13 cellular contexts compared by ENCODE assay signal in genomic region chr10:33735463-33735862, GRCh38.
A peak's percentile ranks its signal among the peaks of the same experiment; 100 is the strongest.
DNase-seq lines count a peak whose midpoint lies in the region; ATAC-seq, FAIRE-seq and TF ChIP-seq lines count a peak whose summit lies in the region.
"Had no signal": no experiment of that assay in that cellular context is flagged by ENCODE, and none has a peak within 500 bp of the region (broad histone marks: within the 10 kb centered on the region; RNA-seq: fewer than 3 reads in every experiment).

No MANE protein-coding gene starts in this region.

- FAIRE-seq in GM12878 (lab: Jason Lieb, UNC), result no peak

- H4K91ac ChIP-seq in mesenchymal stem cell (ENCODE audit: low read length), result no peak overlapping the region

- no peak overlapping the region for H2BK12ac ChIP-seq in mesenchymal stem cell (ENCODE audit: low read length in 2 of 2)

- H3K27ac ChIP-seq in GM12878 (ENCODE audit: control insufficient read depth, insufficient read depth) (no peak overlapping the region), mesenchymal stem cell (ENCODE audit: low read length, poor library complexity, severe bottlenecking) (no peak overlapping the region), gastrocnemius medialis (no peak overlapping the region)
- no peak overlapping the region for H3K27ac ChIP-seq in CD8-positive, alpha-beta T cell (ENCODE audit: low read depth, low read length)
- H3K27ac ChIP-seq: suprapubic skin had no signal

- no peak overlapping the region for H2BK120ac ChIP-seq in mesenchymal stem cell (ENCODE audit: low read depth, low read length)

- WGBS in GM12878 (ENCODE audit: insufficient coverage, insufficient replicate concordance, low lambda C conversion rate, missing lambda C conversion rate), result 3% methylated on average over 2 of the region's 2 CpGs
- 62% methylated on average over 1 of the region's 2 CpGs for WGBS in mesenchymal stem cell

- no peaks in the 10 kb centered on the region for H3K27me3 ChIP-seq in GM12878 (replicated peaks in 1 of 2; ENCODE audit: control insufficient read depth in 2 of 2, insufficient read depth in 2 of 2, low read length in 1 of 2)
- H3K27me3 ChIP-seq in mesenchymal stem cell (ENCODE audit: control insufficient read depth in 1 of 2, insufficient read depth in 1 of 2, low read length in 2 of 2), result no peaks in the 10 kb centered on the region
- H3K27me3 ChIP-seq in CD8-positive, alpha-beta T cell (ENCODE audit: insufficient read depth, low read length), result no peaks in the 10 kb centered on the region
- H3K27me3 ChIP-seq in gastrocnemius medialis, result no peaks in the 10 kb centered on the region
- H3K27me3 ChIP-seq: suprapubic skin had no signal

- peaks cover 3% of the 10 kb centered on the region for H3K9me3 Mint-ChIP-seq in CD8-positive, alpha-beta T cell
- H3K9me3 Mint-ChIP-seq: T-cell had no signal

- no peak for TF ChIP-seq EP300 in GM12878 (IDR thresholded peaks at IDR 0.05; ENCODE audit: borderline replicate concordance in 1 of 2, control insufficient read depth in 1 of 2, low read depth in 2 of 2, low read length in 2 of 2)

- no peaks in the 10 kb centered on the region for H3K36me3 Mint-ChIP-seq in CD8-positive, alpha-beta T cell
- H3K36me3 Mint-ChIP-seq: CD14-positive monocyte, T-cell had no signal

- CTCF ChIA-PET in GM12878 (lab: Yijun Ruan, JAX), result interaction anchor here (1.0 kb wide), 1 partner anchor 42 kb away, joined by 7 read pairs; no protein-coding TSS in a partner anchor
- CTCF ChIA-PET in CD8-positive, alpha-beta T cell (lab: Charles Lee), result no interaction called here

- RAD21 ChIA-PET in GM12878 (lab: Charles Lee; ENCODE audit: unreplicated experiment), result interaction anchor here (1.0 to 3.2 kb wide), 10 partner anchors 8 to 229 kb away, joined by 3 to 21 read pairs (median 4); no protein-coding TSS in a partner anchor

- no peak overlapping the region for H3K18ac ChIP-seq in mesenchymal stem cell (ENCODE audit: low read depth in 1 of 2, low read length in 2 of 2)

- H3K9ac ChIP-seq in GM12878 (ENCODE audit: control insufficient read depth, insufficient read depth, low read length) (no peak overlapping the region), mesenchymal stem cell (ENCODE audit: low read length) (no peak overlapping the region)

- no TSS peak for BruUV-seq in GM12878 (replicated peaks; lab: Mats Ljungman, UMichigan)

- no peak overlapping the region for H3K27ac Mint-ChIP-seq in CD8-positive, alpha-beta T cell
- H3K27ac Mint-ChIP-seq: activated CD4-positive, alpha-beta T cell treated with anti-CD3 and anti-CD28 coated beads for 36 hours; T-cell had no signal

- POLR2A ChIA-PET in GM12878 (lab: Charles Lee), result interaction anchor here (1.1 to 1.4 kb wide), 3 partner anchors 23 to 175 kb away, joined by 3 read pairs; no protein-coding TSS in a partner anchor
- POLR2A ChIA-PET in CD8-positive, alpha-beta T cell (lab: Charles Lee), result interaction anchor here (1.6 kb wide), 1 partner anchor 23 kb away, joined by 3 read pairs; no protein-coding TSS in a partner anchor

- no peaks in the 10 kb centered on the region for H3K79me1 ChIP-seq in mesenchymal stem cell (replicated peaks; ENCODE audit: low read length, poor library complexity, severe bottlenecking)

- no peak overlapping the region for H3K4me3 Mint-ChIP-seq in CD8-positive, alpha-beta T cell
- H3K4me3 Mint-ChIP-seq: activated CD4-positive, alpha-beta T cell treated with anti-CD3 and anti-CD28 coated beads for 36 hours; CD14-positive monocyte; T-cell had no signal

- SMC1A ChIA-PET in GM12878 (lab: Charles Lee; ENCODE audit: uncharacterized antibody, unreplicated experiment), result interaction anchor here (0.6 to 4.6 kb wide), 17 partner anchors 8 to 802 kb away, joined by 3 to 29 read pairs (median 4); no protein-coding TSS in a partner anchor

- TF ChIP-seq POLR2A in GM12878 (IDR thresholded peaks at IDR 0.05; ENCODE audit: low read depth, low read length) (no peak), gastrocnemius medialis (IDR thresholded peaks at IDR 0.05) (no peak)

- H2BK15ac ChIP-seq in mesenchymal stem cell (ENCODE audit: low read depth, poor library complexity, severe bottlenecking), result no peak overlapping the region

- no peak overlapping the region for H3K14ac ChIP-seq in mesenchymal stem cell (ENCODE audit: low read length in 2 of 2)

- H3K4me2 ChIP-seq in GM12878 (ENCODE audit: control insufficient read depth, insufficient read depth) (no peak overlapping the region), mesenchymal stem cell (ENCODE audit: low read length, poor library complexity, severe bottlenecking) (no peak overlapping the region)

- no peak overlapping the region for H4K8ac ChIP-seq in mesenchymal stem cell (ENCODE audit: low read length)

- no peak overlapping the region for H2BK5ac ChIP-seq in mesenchymal stem cell (ENCODE audit: low read depth, low read length, poor library complexity, severe bottlenecking)

- H3K4me1 Mint-ChIP-seq in CD8-positive, alpha-beta T cell (ENCODE audit: low read depth), result no peaks in the 10 kb centered on the region
- H3K4me1 Mint-ChIP-seq: activated CD4-positive, alpha-beta T cell treated with anti-CD3 and anti-CD28 coated beads for 36 hours; CD14-positive monocyte; T-cell had no signal

- H3K79me2 ChIP-seq in GM12878 (ENCODE audit: control insufficient read depth, insufficient read depth, low read length), result no peaks in the 10 kb centered on the region

- TF ChIP-seq CTCF in GM12878 (IDR thresholded peaks at IDR 0.05 in 2 of 3, conservative IDR thresholded peaks at IDR 0.05 in 1 of 3; ENCODE audit: control insufficient read depth in 2 of 3, extremely low read depth in 1 of 3, insufficient read depth in 1 of 3, low read depth in 3 of 3, low read length in 3 of 3) (no peak), gastrocnemius medialis (IDR thresholded peaks at IDR 0.05 in 4 of 5, conservative IDR thresholded peaks at IDR 0.05 in 1 of 5) (no peak)
- TF ChIP-seq CTCF in CD8-positive, alpha-beta T cell (IDR thresholded peaks at IDR 0.05), result no peak

- H3K23ac ChIP-seq in mesenchymal stem cell (ENCODE audit: low read length in 2 of 2), result no peak overlapping the region

- H3K4me1 ChIP-seq in GM12878 (ENCODE audit: control insufficient read depth, insufficient read depth, low read length) (no peaks in the 10 kb centered on the region), mesenchymal stem cell (ENCODE audit: control insufficient read depth, insufficient read depth, low read depth, low read length) (peaks cover 5% of the 10 kb centered on the region), gastrocnemius medialis (peaks cover 12 to 14% of the 10 kb centered on the region in 2 donors)
- no peaks in the 10 kb centered on the region for H3K4me1 ChIP-seq in CD8-positive, alpha-beta T cell (ENCODE audit: insufficient read depth, low read length)

- no peak overlapping the region for H2AK5ac ChIP-seq in mesenchymal stem cell (ENCODE audit: low read length, severe bottlenecking)

- H3K9me3 ChIP-seq in GM12878 (replicated peaks; ENCODE audit: control insufficient read depth, insufficient read depth, low read length) (no peaks in the 10 kb centered on the region; the same call in 2 of the 3 replicates), mesenchymal stem cell (ENCODE audit: control insufficient read depth, low read length) (no peaks in the 10 kb centered on the region), gastrocnemius medialis (no peaks in the 10 kb centered on the region)
- H3K9me3 ChIP-seq in CD8-positive, alpha-beta T cell (ENCODE audit: low read length), result no peaks in the 10 kb centered on the region
- H3K9me3 ChIP-seq: suprapubic skin had no signal

- H2AFZ ChIP-seq in GM12878 (ENCODE audit: control insufficient read depth, low read depth, low read length) (no peak overlapping the region), mesenchymal stem cell (ENCODE audit: low read depth, low read length) (no peak overlapping the region)

- in situ Hi-C loops in GM12878 (cut with MboI) (no loop called here), gastrocnemius medialis (cut with MboI; ENCODE audit: low sequenced_read_pairs in 4 of 4) (no loop called here)

- ATAC-seq in HG03175 (IDR thresholded peaks at IDR 0.05; ENCODE audit: unreplicated experiment) (peak; percentile 61), GM12878 (peak; percentile 55), gastrocnemius medialis (no peak)
- ATAC-seq in CD8-positive, alpha-beta T cell, result no peak
- ATAC-seq: activated CD4-positive, alpha-beta T cell treated with anti-CD3 and anti-CD28 coated beads for 36 hours; T-cell had no signal

- DNase-seq in ELR (ENCODE audit: low read depth), result peak; percentile 43
- no peak for DNase-seq in GM12878 (ENCODE audit: low read depth, low spot score)
- DNase-seq in mesenchymal stem cell, result peak; percentile 77
- no peak for DNase-seq in posterior cingulate gyrus
- no peak for DNase-seq in CD8-positive, alpha-beta T cell
- no peak for DNase-seq in gastrocnemius medialis
- no peak for DNase-seq in dermis blood vessel endothelial cell
- DNase-seq: activated CD4-positive, alpha-beta T cell treated with anti-CD3 and anti-CD28 coated beads for 36 hours; glutamatergic neuron; T-cell had no signal

- H3K4me3 ChIP-seq in GM12878 (no peak overlapping the region), mesenchymal stem cell (ENCODE audit: insufficient read depth in 1 of 2, low read depth in 1 of 2, low read length in 2 of 2) (no peak overlapping the region), gastrocnemius medialis (no peak overlapping the region)
- no peak overlapping the region for H3K4me3 ChIP-seq in CD8-positive, alpha-beta T cell (ENCODE audit: low read depth, low read length)
- H3K4me3 ChIP-seq: suprapubic skin had no signal

- no peaks in the 10 kb centered on the region for H4K20me1 ChIP-seq in GM12878 (ENCODE audit: control insufficient read depth, insufficient read depth)

- TF ChIP-seq RAD21 in GM12878 (IDR thresholded peaks at IDR 0.05; ENCODE audit: insufficient read depth, low read depth, low read length), result no peak

- peaks cover 8% of the 10 kb centered on the region for H3K27me3 Mint-ChIP-seq in CD8-positive, alpha-beta T cell (ENCODE audit: low read depth)

- intact Hi-C loops in GM12878 (cut with micrococcal nuclease; ENCODE audit: unreplicated experiment), result no loop called here
- intact Hi-C loops in posterior cingulate gyrus (cut with DNase I), result no loop called here
- intact Hi-C loops in CD8-positive, alpha-beta T cell (cut with DNase I, micrococcal nuclease), result no loop called here
- intact Hi-C loops in gastrocnemius medialis (cut with DNase I; ENCODE audit: low total_unique reads), result no loop called here

- H3K36me3 ChIP-seq in GM12878 (ENCODE audit: control insufficient read depth in 2 of 2, insufficient read depth in 2 of 2, low read length in 1 of 2) (no peaks in the 10 kb centered on the region), mesenchymal stem cell (ENCODE audit: control insufficient read depth in 1 of 2, insufficient read depth in 2 of 2, low read depth in 1 of 2, low read length in 2 of 2) (no peaks in the 10 kb centered on the region), gastrocnemius medialis (no peaks in the 10 kb centered on the region)
- no peaks in the 10 kb centered on the region for H3K36me3 ChIP-seq in CD8-positive, alpha-beta T cell (ENCODE audit: insufficient read depth, low read length)
- H3K36me3 ChIP-seq: suprapubic skin had no signal

- H3K4ac ChIP-seq in mesenchymal stem cell (ENCODE audit: low read depth in 1 of 2, low read length in 2 of 2), result no peak overlapping the region

TF ChIP-seq in GM12878, 131 proteins besides CTCF, POLR2A, EP300 and RAD21 (continues in another document):
- TF ChIP-seq CBFB (IDR thresholded peaks at IDR 0.05; ENCODE audit: low read depth), result no peak
- peak; percentile 52 to 61; a peak in 2 of 4 replicates for TF ChIP-seq IKZF2 (IDR thresholded peaks at IDR 0.05)

Comparison
In these comparisons a context has a peak if more than half of its experiments do, and no peak if none do; other contexts are left out.
1. DNase-seq: peak in ELR (single experiment) and mesenchymal stem cell (single experiment); none in GM12878 (single experiment), posterior cingulate gyrus (0 of 10), CD8-positive, alpha-beta T cell (0 of 7), gastrocnemius medialis (0 of 2) and dermis blood vessel endothelial cell (single experiment).
2. ATAC-seq: peak in HG03175 (single experiment) and GM12878 (single experiment); none in CD8-positive, alpha-beta T cell (single experiment) and gastrocnemius medialis (0 of 2).